ENCODE assay signal across 20 cellular contexts in the genomic region with DNA sequence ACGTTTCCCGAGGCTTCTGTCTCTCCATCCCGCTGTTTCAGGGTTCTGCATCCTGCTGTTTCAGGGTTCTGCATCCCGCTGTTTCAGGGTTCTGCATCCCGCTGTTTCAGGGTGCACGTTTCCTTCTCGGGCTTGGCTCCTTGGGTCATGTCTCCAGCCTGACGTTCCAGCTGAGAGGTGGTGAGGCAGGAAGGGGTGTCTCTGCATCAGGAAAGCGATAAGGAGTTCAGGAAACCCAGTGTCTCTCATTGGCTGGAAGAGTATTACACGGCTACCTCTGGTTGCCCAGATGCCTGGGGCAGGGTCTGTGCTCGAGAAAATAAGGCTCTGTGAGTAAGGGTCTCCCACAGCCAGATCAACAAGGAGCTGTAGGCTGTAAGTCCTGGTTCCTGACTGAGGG. TPM values are rescaled to one million over a fixed set of nuclear protein-coding genes. Genes with fewer than 3 reads are reported as not detected.
A peak's percentile ranks its signal among the peaks of the same experiment; 100 is the strongest.
DNase-seq lines count a peak whose midpoint lies in the region; ATAC-seq and TF ChIP-seq lines count a peak whose summit lies in the region.
"Had no signal": no experiment of that assay in that cellular context is flagged by ENCODE, and none has a peak within 500 bp of the region (broad histone marks: within the 10 kb centered on the region; RNA-seq: fewer than 3 reads in every experiment).

No MANE protein-coding gene starts in this region.

- no peaks in the 10 kb centered on the region for H3K27me3 Mint-ChIP-seq in activated T-cell treated with anti-CD3 and anti-CD28 coated beads, Interleukin-2, amount 50 U/mL, for 24 hours
- H3K27me3 Mint-ChIP-seq in activated T-cell treated with anti-CD3 and anti-CD28 coated beads, Interleukin-2, amount 50 U/mL, for 72 hours (ENCODE audit: low read depth) = no peaks in the 10 kb centered on the region
- H3K27me3 Mint-ChIP-seq in H9 (ENCODE audit: low read depth) = no peaks in the 10 kb centered on the region; the same call in none of the 2 replicates
- no peaks in the 10 kb centered on the region for H3K27me3 Mint-ChIP-seq in activated CD8-positive, alpha-beta T cell treated with anti-CD3 and anti-CD28 coated beads for 36 hours
- H3K27me3 Mint-ChIP-seq: CD4-positive, CD25-positive, alpha-beta regulatory T cell had no signal

- no peaks in the 10 kb centered on the region for H3K79me1 ChIP-seq in H9 (ENCODE audit: insufficient read depth, low read depth, low read length, poor library complexity, severe bottlenecking)

- intact Hi-C loops in right cardiac atrium (cut with DNase I) (no loop called here), stomach (cut with DNase I; ENCODE audit: low total_unique reads) (no loop called here)
- intact Hi-C loops in activated CD8-positive, alpha-beta T cell treated with anti-CD3 and anti-CD28 coated beads for 36 hours (cut with micrococcal nuclease) = no loop called here

- H3K27ac ChIP-seq in H9 (ENCODE audit: insufficient read length, low read depth, low read length) (no peak overlapping the region), right cardiac atrium (ENCODE audit: low read length) (peak overlapping the region; percentile 22), stomach (peak overlapping the region in 3 of 5 donors; percentile 3 to 40 (median 18))
- H3K27ac ChIP-seq: 22Rv1 had no signal

- no peaks in the 10 kb centered on the region for H3K9me3 ChIP-seq in H9 (ENCODE audit: control insufficient read depth, low read depth, low read length)
- no peaks in the 10 kb centered on the region for H3K9me3 ChIP-seq in right cardiac atrium (ENCODE audit: control insufficient read depth, low read length)
- no peaks in the 10 kb centered on the region for H3K9me3 ChIP-seq in stomach

- no peak overlapping the region for H2AK5ac ChIP-seq in H9 (ENCODE audit: insufficient read length, low read length)

- H3K4ac ChIP-seq in H9 (ENCODE audit: low read depth, low read length) = no peak overlapping the region

- no peak overlapping the region for H3K4me3 Mint-ChIP-seq in activated T-cell treated with anti-CD3 and anti-CD28 coated beads, Interleukin-2, amount 50 U/mL, for 24 hours
- no peak overlapping the region for H3K4me3 Mint-ChIP-seq in activated T-cell treated with anti-CD3 and anti-CD28 coated beads, Interleukin-2, amount 50 U/mL, for 72 hours
- no peak overlapping the region for H3K4me3 Mint-ChIP-seq in H9
- H3K4me3 Mint-ChIP-seq in activated CD8-positive, alpha-beta T cell treated with anti-CD3 and anti-CD28 coated beads for 36 hours = no peak overlapping the region
- H3K4me3 Mint-ChIP-seq: CD4-positive, CD25-positive, alpha-beta regulatory T cell had no signal

- H3K9me3 Mint-ChIP-seq in activated T-cell treated with anti-CD3 and anti-CD28 coated beads, Interleukin-2, amount 50 U/mL, for 24 hours = no peaks in the 10 kb centered on the region
- no peaks in the 10 kb centered on the region for H3K9me3 Mint-ChIP-seq in activated T-cell treated with anti-CD3 and anti-CD28 coated beads, Interleukin-2, amount 50 U/mL, for 72 hours
- H3K9me3 Mint-ChIP-seq in H9 = no peaks in the 10 kb centered on the region
- H3K9me3 Mint-ChIP-seq in activated CD8-positive, alpha-beta T cell treated with anti-CD3 and anti-CD28 coated beads for 36 hours = no peaks in the 10 kb centered on the region
- H3K9me3 Mint-ChIP-seq: CD4-positive, CD25-positive, alpha-beta regulatory T cell had no signal

- H2BK20ac ChIP-seq in H9 (ENCODE audit: low read depth, low read length, poor library complexity, severe bottlenecking) = no peak overlapping the region

- H3K23me2 ChIP-seq in H9 (ENCODE audit: insufficient read length, low read depth, low read length, poor library complexity, severe bottlenecking) = no peaks in the 10 kb centered on the region

- ATAC-seq in activated T-cell treated with anti-CD3 and anti-CD28 coated beads, Interleukin-2, amount 50 U/mL, for 72 hours (replicated peaks in 1 of 2) = no peak
- ATAC-seq in right cardiac atrium (peak in 1 of 2 donors; percentile 46), GM21381 (IDR thresholded peaks at IDR 0.05; ENCODE audit: unreplicated experiment) (no peak), GM19467 (IDR thresholded peaks at IDR 0.05; ENCODE audit: unreplicated experiment) (no peak)
- ATAC-seq in activated CD8-positive, alpha-beta T cell treated with anti-CD3 and anti-CD28 coated beads for 36 hours = no peak
- ATAC-seq: GM12878 had no signal

- peak overlapping the region; percentile 50 for H3K14ac ChIP-seq in H9 (ENCODE audit: insufficient read depth, low read length)

- no peak overlapping the region for H3K4me3 ChIP-seq in right cardiac atrium (ENCODE audit: low read length)
- no peak overlapping the region for H3K4me3 ChIP-seq in stomach
- H3K4me3 ChIP-seq: GM12878 had no signal

- H3K27me3 ChIP-seq in H9 (ENCODE audit: insufficient read depth, low read length) (no peaks in the 10 kb centered on the region; the same call in 1 of the 2 replicates), right cardiac atrium (ENCODE audit: control insufficient read depth, insufficient read depth) (no peaks in the 10 kb centered on the region), stomach (no peaks in the 10 kb centered on the region)

- H3K4me1 ChIP-seq in H9 (ENCODE audit: insufficient read depth, low read length) = no peaks in the 10 kb centered on the region
- peaks cover 29% of the 10 kb centered on the region for H3K4me1 ChIP-seq in right cardiac atrium (ENCODE audit: control insufficient read depth, insufficient read depth, low read length)
- H3K4me1 ChIP-seq in stomach = peaks cover 14 to 86% (median 53%) of the 10 kb centered on the region in 4 donors

- H3K23ac ChIP-seq in H9 (ENCODE audit: insufficient read length, low read depth, low read length) = no peak overlapping the region

- no peak overlapping the region for H3K9ac ChIP-seq in H9 (ENCODE audit: extremely low read depth, insufficient read length, low read length)

- no peak overlapping the region for H4K8ac ChIP-seq in H9 (replicated peaks; ENCODE audit: insufficient read length, low read depth, low read length)

- no peak overlapping the region for H3K4me2 ChIP-seq in H9 (ENCODE audit: insufficient read depth, insufficient read length, low read length)

- no peak overlapping the region for H2BK15ac ChIP-seq in H9 (ENCODE audit: low read depth, low read length)

- H2BK12ac ChIP-seq in H9 (ENCODE audit: insufficient read length, low read depth, low read length) = no peak overlapping the region

- H3K79me2 ChIP-seq in H9 (ENCODE audit: insufficient read depth, low read length) = no peaks in the 10 kb centered on the region

- no peak for TF ChIP-seq EP300 in stomach (IDR thresholded peaks at IDR 0.05)

- POLR2A ChIA-PET in activated CD8-positive, alpha-beta T cell treated with anti-CD3 and anti-CD28 coated beads for 36 hours (lab: Charles Lee) = no interaction called here

- no peaks in the 10 kb centered on the region for H4K20me1 ChIP-seq in H9 (ENCODE audit: control insufficient read depth, insufficient read depth, insufficient read length)

- no peak for TF ChIP-seq POLR2A in stomach (IDR thresholded peaks at IDR 0.05)

- no peak for DNase-seq in activated T-cell treated with anti-CD3 and anti-CD28 coated beads, Interleukin-2, amount 50 U/mL, for 24 hours
- DNase-seq in activated T-cell treated with anti-CD3 and anti-CD28 coated beads, Interleukin-2, amount 50 U/mL, for 72 hours = no peak
- DNase-seq in H9 (no peak), right cardiac atrium (no peak), stomach (no peak)
- no peak for DNase-seq in activated CD8-positive, alpha-beta T cell treated with anti-CD3 and anti-CD28 coated beads for 36 hours
- DNase-seq: AML-193; CD4-positive, CD25-positive, alpha-beta regulatory T cell; COR-L47; GF-D8; KG1; NCI-H1694 treated with DMSO at 0.1 percent for 48 hours; NCI-H510A; NCI-H748 treated with DMSO at 0.1 percent for 48 hours; NK-92 treated with Interleukin-12 subunit alpha and Interleukin-12 subunit beta, amount 100 ng/mL, for 24 hours; SHP77 treated with DMSO at 0.1 percent for 48 hours had no signal

- H2BK120ac ChIP-seq in H9 (ENCODE audit: low read depth, low read length, poor library complexity, severe bottlenecking) = no peak overlapping the region

- H3K4me1 Mint-ChIP-seq in activated T-cell treated with anti-CD3 and anti-CD28 coated beads, Interleukin-2, amount 50 U/mL, for 24 hours (ENCODE audit: low read depth) = peaks cover 63% of the 10 kb centered on the region
- H3K4me1 Mint-ChIP-seq in activated T-cell treated with anti-CD3 and anti-CD28 coated beads, Interleukin-2, amount 50 U/mL, for 72 hours (ENCODE audit: low read depth) = peaks cover 37% of the 10 kb centered on the region
- H3K4me1 Mint-ChIP-seq in H9 = peaks cover 0 to 11% of the 10 kb centered on the region in 2 experiments; a peak in 1 of 4 replicates
- H3K4me1 Mint-ChIP-seq in activated CD8-positive, alpha-beta T cell treated with anti-CD3 and anti-CD28 coated beads for 36 hours (ENCODE audit: low read depth) = peaks cover 31% of the 10 kb centered on the region

- TF ChIP-seq CTCF in H9 (conservative IDR thresholded peaks at IDR 0.05) (no peak), stomach (IDR thresholded peaks at IDR 0.05) (no peak)
- TF ChIP-seq CTCF in activated CD8-positive, alpha-beta T cell treated with anti-CD3 and anti-CD28 coated beads for 36 hours (IDR thresholded peaks at IDR 0.05) = no peak

- H2BK5ac ChIP-seq in H9 (ENCODE audit: insufficient read length, low read length) = no peak overlapping the region

- no peak overlapping the region for H3K18ac ChIP-seq in H9 (ENCODE audit: insufficient read length, low read depth, low read length)

- H2AFZ ChIP-seq in H9 (ENCODE audit: low read length) = no peak overlapping the region

- CTCF ChIA-PET in activated CD8-positive, alpha-beta T cell treated with anti-CD3 and anti-CD28 coated beads for 36 hours (lab: Charles Lee) = interaction anchor here (0.9 to 6.0 kb wide), 4 partner anchors 10 to 42 kb away, joined by 6 to 42 read pairs (median 20); no protein-coding TSS in a partner anchor

- H3K27ac Mint-ChIP-seq in activated T-cell treated with anti-CD3 and anti-CD28 coated beads, Interleukin-2, amount 50 U/mL, for 24 hours = peak overlapping the region; percentile 29
- no peak overlapping the region for H3K27ac Mint-ChIP-seq in activated T-cell treated with anti-CD3 and anti-CD28 coated beads, Interleukin-2, amount 50 U/mL, for 72 hours
- H3K27ac Mint-ChIP-seq in H9 = no peak overlapping the region
- H3K27ac Mint-ChIP-seq in activated CD8-positive, alpha-beta T cell treated with anti-CD3 and anti-CD28 coated beads for 36 hours = no peak overlapping the region

- no CpG with 5 or more reads among the region's 11 CpGs for WGBS in H9 (ENCODE audit: extremely low coverage, insufficient read length, low lambda C conversion rate)
- 61% methylated on average over 11 of the region's 11 CpGs for WGBS in right cardiac atrium
- 75 to 83% (median 81%) methylated on average over 11 of the region's 11 CpGs for WGBS in stomach, 5 donors

- H4K5ac ChIP-seq in H9 (ENCODE audit: insufficient read length, low read depth, low read length) = no peak overlapping the region

- no peaks in the 10 kb centered on the region for H3K36me3 ChIP-seq in stomach

- H4K91ac ChIP-seq in H9 (ENCODE audit: insufficient read length, low read depth, low read length) = peak overlapping the region; percentile 37

- no peak overlapping the region for H3T11ph ChIP-seq in H9 (ENCODE audit: low read length)

- no peak overlapping the region for H3K56ac ChIP-seq in H9 (ENCODE audit: insufficient read length, low read depth, low read length)

- peaks cover 5% of the 10 kb centered on the region for H3K36me3 Mint-ChIP-seq in activated T-cell treated with anti-CD3 and anti-CD28 coated beads, Interleukin-2, amount 50 U/mL, for 24 hours (ENCODE audit: low read depth)
- no peaks in the 10 kb centered on the region for H3K36me3 Mint-ChIP-seq in activated T-cell treated with anti-CD3 and anti-CD28 coated beads, Interleukin-2, amount 50 U/mL, for 72 hours (ENCODE audit: insufficient read depth in 2 of 2)
- no peaks in the 10 kb centered on the region for H3K36me3 Mint-ChIP-seq in H9 (ENCODE audit: insufficient read depth in 1 of 3, low read depth in 3 of 3)
- H3K36me3 Mint-ChIP-seq in activated CD8-positive, alpha-beta T cell treated with anti-CD3 and anti-CD28 coated beads for 36 hours (ENCODE audit: low read depth) = no peaks in the 10 kb centered on the region

RNA-seq across cellular contexts. Expression of gene ADARB1, which starts 21.1 kb away (rescaled TPM):
- 10 to 100 TPM; 41.7 to 45.3 TPM for total RNA-seq in activated T-cell treated with anti-CD3 and anti-CD28 coated beads, Interleukin-2, amount 50 U/mL, for 72 hours
- 14.1 and 15.8 TPM in 2 replicates for total RNA-seq in H9 (2021)
- 10 to 100 TPM; 16.9 to 23.8 (median 19.4) TPM for total RNA-seq in right cardiac atrium
- 9.1 TPM for polyA plus RNA-seq in right cardiac atrium
- total RNA-seq in stomach = 10 to 100 TPM in 4 of 5 donors, 1 to 10 TPM in 1; 3.2 to 33.9 (median 28.8) TPM
- polyA plus RNA-seq in stomach = 1 to 10 TPM; 5.9 to 6.7 (median 6.6) TPM
- 10 to 100 TPM; 36.2 to 37.1 TPM for total RNA-seq in activated CD8-positive, alpha-beta T cell treated with anti-CD3 and anti-CD28 coated beads for 36 hours
